Comparison of ENCODE assay signal across 8 cellular contexts in genomic region chr17:47694818-47695663, GRCh38. TPM values are rescaled to one million over a fixed set of nuclear protein-coding genes. Genes with fewer than 3 reads are reported as not detected.
DNase-seq lines count a peak whose midpoint lies in the region; ATAC-seq, FAIRE-seq and TF ChIP-seq lines count a peak whose summit lies in the region.

No MANE protein-coding gene starts in this region.

- peak overlapping the region; percentile 78 for H3K4me3 Mint-ChIP-seq in mesothelial cell of epicardium

- no peak for TF ChIP-seq POLR2A in stomach (IDR thresholded peaks at IDR 0.05)
- TF ChIP-seq POLR2A in H54 (IDR thresholded peaks at IDR 0.05; ENCODE audit: low read depth, low read length): no peak

- peaks cover 21% of the 10 kb centered on the region for H3K4me1 ChIP-seq in effector memory CD4-positive, alpha-beta T cell (ENCODE audit: control insufficient read depth, insufficient read depth, low read length, poor library complexity, severe bottlenecking)
- H3K4me1 ChIP-seq in stomach: peaks cover 17 to 53% (median 43%) of the 10 kb centered on the region in 4 donors

- H3K9me3 ChIP-seq in effector memory CD4-positive, alpha-beta T cell (ENCODE audit: control insufficient read depth, low read length): no peaks in the 10 kb centered on the region
- H3K9me3 ChIP-seq in stomach: no peaks in the 10 kb centered on the region

- H3K36me3 ChIP-seq in effector memory CD4-positive, alpha-beta T cell (ENCODE audit: control insufficient read depth, insufficient read depth, low read length): no peaks in the 10 kb centered on the region
- peaks cover 6 to 27% (median 10%) of the 10 kb centered on the region in 4 donors for H3K36me3 ChIP-seq in stomach

- peak overlapping the region; percentile 89 for H3K4me3 ChIP-seq in effector memory CD4-positive, alpha-beta T cell (ENCODE audit: insufficient read depth, low read depth, low read length, poor library complexity, severe bottlenecking)
- H3K4me3 ChIP-seq in stomach: peak overlapping the region; percentile 81 to 97 (median 96)

- H3K27ac ChIP-seq in effector memory CD4-positive, alpha-beta T cell (ENCODE audit: insufficient read depth, low read length, poor library complexity, severe bottlenecking): peak overlapping the region; percentile 48
- peak overlapping the region; percentile 79 to 96 (median 93) for H3K27ac ChIP-seq in stomach

- H3K27me3 ChIP-seq in effector memory CD4-positive, alpha-beta T cell (replicated peaks; ENCODE audit: control insufficient read depth, insufficient read depth, low read length, poor library complexity, severe bottlenecking): no peaks in the 10 kb centered on the region
- H3K27me3 ChIP-seq in stomach: no peaks in the 10 kb centered on the region

- peaks cover 2% of the 10 kb centered on the region for H3K36me3 Mint-ChIP-seq in mesothelial cell of epicardium

- H3K27ac Mint-ChIP-seq in mesothelial cell of epicardium: peak overlapping the region; percentile 78

- TF ChIP-seq CTCF in mesothelial cell of epicardium (IDR thresholded peaks at IDR 0.05; ENCODE audit: unreplicated experiment) (no peak), stomach (IDR thresholded peaks at IDR 0.05) (no peak)

- H3K9me3 Mint-ChIP-seq in mesothelial cell of epicardium: no peaks in the 10 kb centered on the region

- H3K27me3 Mint-ChIP-seq in mesothelial cell of epicardium (ENCODE audit: low read depth): no peaks in the 10 kb centered on the region

- DNase-seq in Ammon's horn (ENCODE audit: low spot score) (peak; percentile 58), Kasumi-1 (lab: John Stamatoyannopoulos, UW) (peak; percentile 98), mesothelial cell of epicardium (ENCODE audit: low spot score in 2 of 2, unreplicated experiment in 2 of 2) (peak in 1 of 2 experiments; percentile 61), stomach (peak; percentile 61), H54 (ENCODE audit: insufficient read length, low spot score) (no peak)
- DNase-seq in activated CD4-positive, alpha-beta T cell treated with anti-CD3 and anti-CD28 coated beads, Interleukin-2, amount 50 U/mL, for 48 hours: peak; percentile 68 to 73
- DNase-seq in effector memory CD4-positive, alpha-beta T cell: no peak

- no peak for ATAC-seq in HG03159 (IDR thresholded peaks at IDR 0.05; ENCODE audit: unreplicated experiment)

- TF ChIP-seq EP300 in stomach (IDR thresholded peaks at IDR 0.05): no peak

- no peak for FAIRE-seq in H54 (lab: Jason Lieb, UNC)

- peaks cover 21% of the 10 kb centered on the region for H3K4me1 Mint-ChIP-seq in mesothelial cell of epicardium

- intact Hi-C loops in stomach (cut with DNase I; ENCODE audit: low total_unique reads): no loop called here

- WGBS in stomach, 5 donors: 3 to 6% (median 4%) methylated on average over 51 to 60 of the region's 60 CpGs

RNA-seq across cellular contexts. Expression of gene TBKBP1, which starts 1.1 kb away (rescaled TPM):
- total RNA-seq in mesothelial cell of epicardium: 49.8 to 53.9 TPM (median 52.7 TPM) in 3 replicates
- 10 to 100 TPM in 1 of 5 donors, 1 to 10 TPM in 4; 2.9 to 14.3 (median 6.7) TPM for total RNA-seq in stomach
- polyA plus RNA-seq in stomach: 10 to 100 TPM in 1 of 3 donors, 1 to 10 TPM in 2; 5.4 to 11.5 (median 5.8) TPM

RNA-seq across cellular contexts. Expression of gene TBX21, which starts 38.0 kb away (rescaled TPM):
- total RNA-seq in mesothelial cell of epicardium: not detected in 3 replicates
- total RNA-seq in stomach: under 1 TPM in 2 of 5 donors, not detected in 3; 0.29 to 0.55 TPM
- under 1 TPM; 0.10 to 0.92 (median 0.31) TPM for polyA plus RNA-seq in stomach

RNA-seq across cellular contexts. Expression of gene KPNB1, which starts 45.3 kb away (rescaled TPM):
- total RNA-seq in mesothelial cell of epicardium (284 to 314 TPM (median 302 TPM) in 3 replicates), stomach (100 to 1,000 TPM; 155 to 669 (median 198) TPM)
- 10 to 100 TPM; 32.5 to 49.9 (median 33.6) TPM for polyA plus RNA-seq in stomach

Comparison
In these comparisons a context has a peak if more than half of its experiments do, and no peak if none do; other contexts are left out.
1. DNase-seq: peak in Ammon's horn (single experiment), Kasumi-1 (2 of 2), activated CD4-positive, alpha-beta T cell treated with anti-CD3 and anti-CD28 coated beads, Interleukin-2, amount 50 U/mL, for 48 hours (2 of 2) and stomach (single experiment); none in effector memory CD4-positive, alpha-beta T cell (0 of 3) and H54 (single experiment).